ENCODE assay signal across 8 cellular contexts in genomic region chr10:24465124-24465874, GRCh38.
A peak's percentile ranks its signal among the peaks of the same experiment; 100 is the strongest.
DNase-seq lines count a peak whose midpoint lies in the region; ATAC-seq and TF ChIP-seq lines count a peak whose summit lies in the region.
"Had no signal": no experiment of that assay in that cellular context is flagged by ENCODE, and none has a peak within 500 bp of the region (broad histone marks: within the 10 kb centered on the region; RNA-seq: fewer than 3 reads in every experiment).

No MANE protein-coding gene starts in this region.

- 21 to 58% (median 34%) methylated on average over 14 of the region's 14 CpGs for WGBS in stomach, 5 donors

- ATAC-seq in T-helper 17 cell: no peak

- no peaks in the 10 kb centered on the region for H3K27me3 ChIP-seq in stomach

- CTCF ChIA-PET in activated naive CD4-positive, alpha-beta T cell treated with anti-CD3 and anti-CD28 coated beads, Interleukin-2, amount 10 ng/mL, durations not matched to agents 7 days and 5 days (lab: Charles Lee): no interaction called here

- TF ChIP-seq POLR2A in stomach (IDR thresholded peaks at IDR 0.05): no peak

- H3K9me3 ChIP-seq in T-helper 17 cell (ENCODE audit: control insufficient read depth, low read length, poor library complexity, severe bottlenecking) (no peaks in the 10 kb centered on the region), stomach (no peaks in the 10 kb centered on the region)

- H3K4me1 ChIP-seq in stomach: peaks cover 22 to 65% (median 44%) of the 10 kb centered on the region in 4 donors

- no peaks in the 10 kb centered on the region for H3K36me3 ChIP-seq in stomach

- peak overlapping the region; percentile 84 to 96 (median 85) for H3K27ac ChIP-seq in stomach

- H3K27ac Mint-ChIP-seq in T-helper 17 cell (peak overlapping the region; percentile 6), glutamatergic neuron (ENCODE audit: unreplicated experiment) (peak overlapping the region; percentile 45)
- no peak overlapping the region for H3K27ac Mint-ChIP-seq in activated naive CD4-positive, alpha-beta T cell treated with anti-CD3 and anti-CD28 coated beads, Interleukin-2, amount 10 ng/mL, durations not matched to agents 7 days and 5 days

- in situ Hi-C loops in GM13976 (cut with MboI; ENCODE audit: low sequenced_read_pairs, unreplicated experiment): no loop called here

- H3K36me3 Mint-ChIP-seq in T-helper 17 cell (ENCODE audit: low read depth): no peaks in the 10 kb centered on the region
- H3K36me3 Mint-ChIP-seq in glutamatergic neuron (ENCODE audit: unreplicated experiment): no peaks in the 10 kb centered on the region
- H3K36me3 Mint-ChIP-seq in activated naive CD4-positive, alpha-beta T cell treated with anti-CD3 and anti-CD28 coated beads, Interleukin-2, amount 10 ng/mL, durations not matched to agents 7 days and 5 days: no peaks in the 10 kb centered on the region

- TF ChIP-seq CTCF in HFF-Myc (IDR thresholded peaks at IDR 0.05; ENCODE audit: low read depth, low read length, missing control alignments) (no peak), glutamatergic neuron (IDR thresholded peaks at IDR 0.05; ENCODE audit: partially characterized antibody, unreplicated experiment) (no peak), stomach (IDR thresholded peaks at IDR 0.05) (no peak), GM13976 (IDR thresholded peaks at IDR 0.05; ENCODE audit: borderline replicate concordance, control extremely low read depth, extremely low read depth, insufficient read depth, missing control alignments) (no peak)

- TF ChIP-seq EP300 in stomach (IDR thresholded peaks at IDR 0.05): no peak

- H3K4me3 ChIP-seq in HFF-Myc (replicated peaks; ENCODE audit: low read depth, low read length) (no peak overlapping the region), stomach (peak overlapping the region; percentile 10 to 35 (median 25))

- peaks cover 8% of the 10 kb centered on the region for H3K27me3 Mint-ChIP-seq in T-helper 17 cell
- H3K27me3 Mint-ChIP-seq in glutamatergic neuron (ENCODE audit: unreplicated experiment): peaks cover 6% of the 10 kb centered on the region
- H3K27me3 Mint-ChIP-seq in activated naive CD4-positive, alpha-beta T cell treated with anti-CD3 and anti-CD28 coated beads, Interleukin-2, amount 10 ng/mL, durations not matched to agents 7 days and 5 days: no peaks in the 10 kb centered on the region

- H3K4me3 Mint-ChIP-seq in T-helper 17 cell: peak overlapping the region; percentile 59
- peak overlapping the region; percentile 12 for H3K4me3 Mint-ChIP-seq in glutamatergic neuron (ENCODE audit: unreplicated experiment)
- H3K4me3 Mint-ChIP-seq in activated naive CD4-positive, alpha-beta T cell treated with anti-CD3 and anti-CD28 coated beads, Interleukin-2, amount 10 ng/mL, durations not matched to agents 7 days and 5 days: no peak overlapping the region

- peaks cover 2% of the 10 kb centered on the region for H3K9me3 Mint-ChIP-seq in glutamatergic neuron (ENCODE audit: unreplicated experiment)
- H3K9me3 Mint-ChIP-seq in activated naive CD4-positive, alpha-beta T cell treated with anti-CD3 and anti-CD28 coated beads, Interleukin-2, amount 10 ng/mL, durations not matched to agents 7 days and 5 days: no peaks in the 10 kb centered on the region

- intact Hi-C loops in stomach (cut with DNase I; ENCODE audit: low total_unique reads): no loop called here

- peaks cover 25% of the 10 kb centered on the region for H3K4me1 Mint-ChIP-seq in T-helper 17 cell
- peaks cover 36% of the 10 kb centered on the region for H3K4me1 Mint-ChIP-seq in glutamatergic neuron (ENCODE audit: low read depth, unreplicated experiment)
- peaks cover 28% of the 10 kb centered on the region for H3K4me1 Mint-ChIP-seq in activated naive CD4-positive, alpha-beta T cell treated with anti-CD3 and anti-CD28 coated beads, Interleukin-2, amount 10 ng/mL, durations not matched to agents 7 days and 5 days

- DNase-seq in HFF-Myc (ENCODE audit: extremely low read depth, low read depth) (peak; percentile 81), T-helper 17 cell (no peak), glutamatergic neuron (no peak), stomach (peak; percentile 57), NCI-H146 treated with DMSO at 0.1 percent for 48 hours (lab: John Stamatoyannopoulos, UW; ENCODE audit: unreplicated experiment) (no peak), GM13976 (ENCODE audit: low spot score) (no peak)
- no peak for DNase-seq in activated naive CD4-positive, alpha-beta T cell treated with anti-CD3 and anti-CD28 coated beads, Interleukin-2, amount 10 ng/mL, durations not matched to agents 7 days and 5 days
- DNase-seq: activated CD4-positive, alpha-beta T cell treated with anti-CD3 and anti-CD28 coated beads for 1 hour had no signal

Comparison
In these comparisons a context has a peak if more than half of its experiments do, and no peak if none do; other contexts are left out.
1. DNase-seq: peak in HFF-Myc (single experiment) and stomach (single experiment); none in T-helper 17 cell (0 of 3), glutamatergic neuron (single experiment), NCI-H146 treated with DMSO at 0.1 percent for 48 hours (single experiment), GM13976 (single experiment) and activated naive CD4-positive, alpha-beta T cell treated with anti-CD3 and anti-CD28 coated beads, Interleukin-2, amount 10 ng/mL, durations not matched to agents 7 days and 5 days (single experiment).